ENCODE assay signal across 6 cellular contexts in genomic region chr13:23134542-23134941, GRCh38. TPM values are rescaled to one million over a fixed set of nuclear protein-coding genes. Genes with fewer than 3 reads are reported as not detected.
"Had no signal": no experiment of that assay in that cellular context is flagged by ENCODE, and none has a peak within 500 bp of the region (broad histone marks: within the 10 kb centered on the region; RNA-seq: fewer than 3 reads in every experiment).

No MANE protein-coding gene starts in this region.

- H3K4me3 Mint-ChIP-seq: GM23338, H9 had no signal

- H3K9me3 Mint-ChIP-seq: GM23338, H9 had no signal

- DNase-seq: H9, HCEC 1CT, IMR-90 had no signal

- ATAC-seq: GM23338 had no signal

- H3K4me3 ChIP-seq: GM23338 had no signal

- H3K4me1 Mint-ChIP-seq: GM23338 had no signal

- H3K27ac Mint-ChIP-seq: GM23338, H9 had no signal

RNA-seq across cellular contexts. Expression of gene SGCG, which starts 46.2 kb away (rescaled TPM):
- total RNA-seq: GM23338, H1, H9, HT-29 had no signal
- polyA plus RNA-seq: GM23338, IMR-90 had no signal
